28 cellular contexts compared by ENCODE assay signal in the genomic region with DNA sequence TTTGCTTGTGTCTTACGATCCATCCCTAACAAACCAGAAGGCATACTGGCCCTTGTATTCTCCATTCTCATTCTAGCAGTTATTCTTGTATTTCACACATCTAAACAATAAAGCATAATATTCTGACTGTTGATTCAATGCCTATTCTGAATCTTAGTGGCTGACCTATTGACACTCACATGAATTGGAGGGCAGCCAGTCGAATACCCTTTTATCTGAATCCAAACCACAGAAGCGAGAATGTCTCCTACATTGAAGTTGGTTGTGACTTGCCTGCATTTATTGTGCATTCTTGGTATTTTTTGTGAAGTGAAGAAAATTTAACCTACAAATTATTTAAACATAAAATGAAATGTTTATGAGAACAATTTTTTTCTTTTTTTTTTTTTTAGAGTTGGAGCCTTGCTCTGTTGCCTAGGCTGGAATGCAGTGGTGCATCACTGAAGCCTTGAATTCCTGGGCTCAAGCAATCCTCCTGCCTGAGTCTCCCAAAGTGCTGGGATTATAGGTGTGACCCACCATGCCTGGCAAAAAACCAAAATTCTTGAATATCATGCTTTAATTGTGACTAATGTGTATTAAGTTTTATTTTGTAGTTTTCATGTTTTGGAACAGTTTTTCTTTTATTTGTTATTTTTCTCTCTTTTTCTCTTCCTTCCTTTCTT. TPM values are rescaled to one million over a fixed set of nuclear protein-coding genes. Genes with fewer than 3 reads are reported as not detected.
A peak's percentile ranks its signal among the peaks of the same experiment; 100 is the strongest.
DNase-seq lines count a peak whose midpoint lies in the region; ATAC-seq, FAIRE-seq and TF ChIP-seq lines count a peak whose summit lies in the region.
"Had no signal": no experiment of that assay in that cellular context is flagged by ENCODE, and none has a peak within 500 bp of the region (broad histone marks: within the 10 kb centered on the region; RNA-seq: fewer than 3 reads in every experiment).

No MANE protein-coding gene starts in this region.

- no peak for TF ChIP-seq CTCF in chondrocyte (IDR thresholded peaks at IDR 0.05)

- H3K9me3 Mint-ChIP-seq in chondrocyte (ENCODE audit: low read depth) = no peaks in the 10 kb centered on the region
- H3K9me3 Mint-ChIP-seq in activated naive CD8-positive, alpha-beta T cell treated with anti-CD3 and anti-CD28 coated beads, Interleukin-2, amount 50 U/mL, for 24 hours = peaks cover 4% of the 10 kb centered on the region

- peaks cover 15% of the 10 kb centered on the region for H3K36me3 Mint-ChIP-seq in chondrocyte (ENCODE audit: low read depth)
- peaks cover 34% of the 10 kb centered on the region for H3K36me3 Mint-ChIP-seq in activated naive CD8-positive, alpha-beta T cell treated with anti-CD3 and anti-CD28 coated beads, Interleukin-2, amount 50 U/mL, for 24 hours (ENCODE audit: low read depth)

- H3K27ac Mint-ChIP-seq in chondrocyte (ENCODE audit: unreplicated experiment) = peak overlapping the region; percentile 20
- no peak overlapping the region for H3K27ac Mint-ChIP-seq in activated naive CD8-positive, alpha-beta T cell treated with anti-CD3 and anti-CD28 coated beads, Interleukin-2, amount 50 U/mL, for 24 hours
- H3K27ac Mint-ChIP-seq: activated naive CD8-positive, alpha-beta T cell treated with anti-CD3 and anti-CD28 coated beads, Interleukin-2, amount 10 ng/mL, durations not matched to agents 7 days and 5 days; brain; stimulated activated memory B cell treated with anti-CD40 and anti-IgM and Interleukin-4, amounts not matched to agents 10 μg/mL and 1 μg/mL and 100 μg/mL, for 72 hours; T-helper 17 cell had no signal

- peaks cover 14% of the 10 kb centered on the region for H3K4me1 Mint-ChIP-seq in chondrocyte (ENCODE audit: low read depth)
- H3K4me1 Mint-ChIP-seq in activated naive CD8-positive, alpha-beta T cell treated with anti-CD3 and anti-CD28 coated beads, Interleukin-2, amount 50 U/mL, for 24 hours = no peaks in the 10 kb centered on the region
- H3K4me1 Mint-ChIP-seq: activated naive CD8-positive, alpha-beta T cell treated with anti-CD3 and anti-CD28 coated beads, Interleukin-2, amount 10 ng/mL, durations not matched to agents 7 days and 5 days; stimulated activated memory B cell treated with anti-CD40 and anti-IgM and Interleukin-4, amounts not matched to agents 10 μg/mL and 1 μg/mL and 100 μg/mL, for 72 hours had no signal

- no peak for FAIRE-seq in H54 (lab: Jason Lieb, UNC)
- FAIRE-seq: GM12891, islet of Langerhans had no signal

- ATAC-seq in activated naive CD8-positive, alpha-beta T cell treated with anti-CD3 and anti-CD28 coated beads, Interleukin-2, amount 50 U/mL, for 24 hours = no peak
- ATAC-seq: left lung; sciatic nerve; stimulated activated memory B cell treated with anti-CD40 and anti-IgM and Interleukin-4, amounts not matched to agents 10 μg/mL and 1 μg/mL and 100 μg/mL, for 72 hours; T-helper 17 cell had no signal

- peak; percentile 43 for DNase-seq in EL
- DNase-seq in NCI-H226 = peak; percentile 67
- DNase-seq in chondrocyte (ENCODE audit: low spot score) = no peak
- peak; percentile 49 for DNase-seq in myocyte (ENCODE audit: low read depth)
- no peak for DNase-seq in activated naive CD8-positive, alpha-beta T cell treated with anti-CD3 and anti-CD28 coated beads, Interleukin-2, amount 50 U/mL, for 24 hours
- DNase-seq in H54 (ENCODE audit: insufficient read length, low spot score) = no peak
- DNase-seq in iPS-NIHi7 (ENCODE audit: extremely low spot score) = no peak
- DNase-seq: activated effector memory CD4-positive, alpha-beta T cell treated with anti-CD3 and anti-CD28 coated beads, Interleukin-2, amount 50 U/mL, for 16 hours; activated naive CD8-positive, alpha-beta T cell treated with anti-CD3 and anti-CD28 coated beads, Interleukin-2, amount 10 ng/mL, durations not matched to agents 7 days and 5 days; activated T-cell treated with anti-CD3 and anti-CD28 coated beads, Interleukin-2, amount 50 U/mL, for 1 hour; effector CD4-positive, alpha-beta T cell; erythroblast; hypothalamus; left lung; mesenchymal stem cell; NCI-H1092 treated with DMSO at 0.1 percent for 48 hours; NCI-H187 treated with DMSO at 0.1 percent for 48 hours; NCI-H2227 treated with DMSO at 0.1 percent for 48 hours; NCI-H748 treated with DMSO at 0.1 percent for 48 hours; stimulated activated CD4-positive, alpha-beta T cell treated with anti-CD3 and anti-CD28 coated beads, Interleukin-4, amount 100 ng/mL, for 4 hours; substantia nigra; T-helper 17 cell; upper lobe of left lung had no signal

- H3K27me3 Mint-ChIP-seq in chondrocyte (ENCODE audit: low read depth) = no peaks in the 10 kb centered on the region
- no peaks in the 10 kb centered on the region for H3K27me3 Mint-ChIP-seq in activated naive CD8-positive, alpha-beta T cell treated with anti-CD3 and anti-CD28 coated beads, Interleukin-2, amount 50 U/mL, for 24 hours
- H3K27me3 Mint-ChIP-seq: activated naive CD8-positive, alpha-beta T cell treated with anti-CD3 and anti-CD28 coated beads, Interleukin-2, amount 10 ng/mL, durations not matched to agents 7 days and 5 days; brain; stimulated activated memory B cell treated with anti-CD40 and anti-IgM and Interleukin-4, amounts not matched to agents 10 μg/mL and 1 μg/mL and 100 μg/mL, for 72 hours; T-helper 17 cell had no signal

- no peak overlapping the region for H3K4me3 Mint-ChIP-seq in chondrocyte (ENCODE audit: unreplicated experiment)
- no peak overlapping the region for H3K4me3 Mint-ChIP-seq in activated naive CD8-positive, alpha-beta T cell treated with anti-CD3 and anti-CD28 coated beads, Interleukin-2, amount 50 U/mL, for 24 hours
- H3K4me3 Mint-ChIP-seq: activated naive CD8-positive, alpha-beta T cell treated with anti-CD3 and anti-CD28 coated beads, Interleukin-2, amount 10 ng/mL, durations not matched to agents 7 days and 5 days; brain; stimulated activated memory B cell treated with anti-CD40 and anti-IgM and Interleukin-4, amounts not matched to agents 10 μg/mL and 1 μg/mL and 100 μg/mL, for 72 hours; T-helper 17 cell had no signal

- TF ChIP-seq POLR2A in H54 (IDR thresholded peaks at IDR 0.05; ENCODE audit: low read depth, low read length) = no peak

RNA-seq across cellular contexts. Expression of a gene that starts 22.7 kb away (rescaled TPM):
- total RNA-seq in chondrocyte (67.7 to 97.9 TPM (median 73.8 TPM) in 3 replicates), myocyte (102 and 106 TPM in 2 replicates)
- 61.3 TPM for polyA plus RNA-seq in myocyte (2012)

Comparison
In these comparisons a context has a peak if more than half of its experiments do, and no peak if none do; other contexts are left out.
1. DNase-seq: peak in EL (single experiment), NCI-H226 (single experiment) and myocyte (single experiment); none in chondrocyte (single experiment), activated naive CD8-positive, alpha-beta T cell treated with anti-CD3 and anti-CD28 coated beads, Interleukin-2, amount 50 U/mL, for 24 hours (single experiment), H54 (single experiment) and iPS-NIHi7 (single experiment).